In genomic region chr2:10795508-10796046, GRCh38 we compare ENCODE assay signal across 1 cellular context.
TF ChIP-seq lines count a peak whose summit lies in the region.

No MANE protein-coding gene starts in this region.

TF ChIP-seq in K562, 482 proteins besides CTCF, POLR2A, EP300 and RAD21 (continued from another document):
- TF ChIP-seq NFIC (IDR thresholded peaks at IDR 0.05): no peak
- TF ChIP-seq CGGBP1 (CRISPR knock-in tag; IDR thresholded peaks at IDR 0.05): no peak
- no peak for TF ChIP-seq SRSF1 (IDR thresholded peaks at IDR 0.05; ENCODE audit: low read depth, low read length)
- no peak for TF ChIP-seq ZC3H4 (CRISPR knock-in tag; IDR thresholded peaks at IDR 0.05; ENCODE audit: borderline replicate concordance)
- TF ChIP-seq RFX1 (IDR thresholded peaks at IDR 0.05): no peak
- no peak for TF ChIP-seq ZNF512 (tag; IDR thresholded peaks at IDR 0.05)
- no peak for TF ChIP-seq ZKSCAN8 (CRISPR knock-in tag; IDR thresholded peaks at IDR 0.05)
- no peak for TF ChIP-seq CREB1 (IDR thresholded peaks at IDR 0.05)
- no peak for TF ChIP-seq CREB1 (CRISPR knock-in tag; IDR thresholded peaks at IDR 0.05)
